Comparison of ENCODE assay signal across 8 cellular contexts in genomic region chr4:176065365-176066249, GRCh38. TPM values are rescaled to one million over a fixed set of nuclear protein-coding genes. Genes with fewer than 3 reads are reported as not detected.
DNase-seq lines count a peak whose midpoint lies in the region; ATAC-seq, FAIRE-seq and TF ChIP-seq lines count a peak whose summit lies in the region.

WDR17 (plus strand) TSS chr4:176065841; CDS start chr4:176111581, 45,740 bp downstream.

- no peaks in the 10 kb centered on the region for H3K36me3 Mint-ChIP-seq in CD4-positive, CD25-positive, alpha-beta regulatory T cell

- H4K20me1 ChIP-seq in H1 (replicated peaks in 1 of 2; ENCODE audit: control insufficient read depth in 1 of 2, insufficient read depth in 2 of 2, low read length in 2 of 2): no peaks in the 10 kb centered on the region

- no peaks in the 10 kb centered on the region for H3K79me1 ChIP-seq in H1 (ENCODE audit: low read depth, low read length)
- H3K79me1 ChIP-seq in mesendoderm (ENCODE audit: low read length): no peaks in the 10 kb centered on the region

- no peak for TF ChIP-seq EP300 in H1 (IDR thresholded peaks at IDR 0.05; ENCODE audit: borderline replicate concordance in 1 of 2, low read depth in 2 of 2, low read length in 2 of 2)

- no peak within 1 kb of the TSS; the same call in 1 of the 2 replicates for H3K18ac ChIP-seq in H1 (ENCODE audit: extremely low read depth, low read length)
- H3K18ac ChIP-seq in mesendoderm (ENCODE audit: low read length): no peak within 1 kb of the TSS

- H3K23ac ChIP-seq in H1 (ENCODE audit: insufficient read length) (no peak within 1 kb of the TSS), mesendoderm (ENCODE audit: low read length) (no peak within 1 kb of the TSS)

- H3K9ac ChIP-seq in H1 (replicated peaks in 1 of 4; ENCODE audit: extremely low read depth in 1 of 4, low read depth in 3 of 4, low read length in 3 of 4) (peak within 1 kb of the TSS; percentile 69 to 91 (median 78)), mesendoderm (ENCODE audit: low read length) (peak within 1 kb of the TSS; percentile 60)

- no peak within 1 kb of the TSS for H3K27ac ChIP-seq in CD4-positive, CD25-positive, alpha-beta regulatory T cell (ENCODE audit: insufficient read depth, low read length, poor library complexity, severe bottlenecking)
- peak within 1 kb of the TSS; percentile 45; the same call in 1 of the 2 replicates for H3K27ac ChIP-seq in H1 (ENCODE audit: low read depth, low read length)
- no peak within 1 kb of the TSS for H3K27ac ChIP-seq in mesendoderm (ENCODE audit: low read depth, low read length)

- H4K8ac ChIP-seq in H1 (ENCODE audit: extremely low read depth, insufficient read depth, low read length) (no peak within 1 kb of the TSS), mesendoderm (ENCODE audit: low read depth, low read length) (no peak within 1 kb of the TSS)

- no peak for TF ChIP-seq CTCF in H1 (IDR thresholded peaks at IDR 0.05; ENCODE audit: control extremely low read depth in 1 of 3, insufficient read depth in 1 of 3, low read depth in 1 of 3, low read length in 3 of 3)

- no peak within 1 kb of the TSS for H2BK20ac ChIP-seq in H1 (ENCODE audit: low read length)

- no peak within 1 kb of the TSS; the same call in 1 of the 2 replicates for H2BK12ac ChIP-seq in H1 (ENCODE audit: low read depth, low read length)

- peaks cover 9% of the 10 kb centered on the region for H3K4me1 ChIP-seq in CD4-positive, CD25-positive, alpha-beta regulatory T cell (ENCODE audit: control insufficient read depth, insufficient read depth, low read length, poor library complexity, severe bottlenecking)
- no peaks in the 10 kb centered on the region; a peak in 1 of 7 replicates for H3K4me1 ChIP-seq in H1 (replicated peaks in 1 of 4; ENCODE audit: control insufficient read depth in 3 of 4, insufficient read depth in 4 of 4, low read length in 3 of 4)
- H3K4me1 ChIP-seq in mesendoderm (ENCODE audit: control insufficient read depth, low read depth, low read length): no peaks in the 10 kb centered on the region

- peaks cover 10% of the 10 kb centered on the region for H3K27me3 ChIP-seq in CD4-positive, CD25-positive, alpha-beta regulatory T cell (ENCODE audit: control insufficient read depth, insufficient read depth, low read length)
- H3K27me3 ChIP-seq in H1 (replicated peaks in 1 of 4; ENCODE audit: control insufficient read depth in 3 of 4, extremely low read depth in 1 of 4, insufficient read depth in 3 of 4, low read length in 3 of 4) (no peaks in the 10 kb centered on the region), mesendoderm (ENCODE audit: insufficient read depth, low read length, poor library complexity) (no peaks in the 10 kb centered on the region)

- peaks cover 0 to 4% (median 0%) of the 10 kb centered on the region in 7 donors for H3K9me3 Mint-ChIP-seq in CD4-positive, CD25-positive, alpha-beta regulatory T cell

- no peaks in the 10 kb centered on the region for H3K9me3 ChIP-seq in CD4-positive, CD25-positive, alpha-beta regulatory T cell (ENCODE audit: control insufficient read depth in 2 of 2, low read length in 2 of 2)
- H3K9me3 ChIP-seq in H1 (ENCODE audit: insufficient read depth in 2 of 2, low read depth in 1 of 2, low read length in 1 of 2): no peaks in the 10 kb centered on the region

- WGBS in H1 (ENCODE audit: extremely low coverage in 1 of 2, insufficient coverage in 1 of 2, insufficient read length in 1 of 2, insufficient replicate concordance in 2 of 2, low coverage in 1 of 2, low lambda C conversion rate in 2 of 2, missing lambda C conversion rate in 1 of 2), 2 experiments: 3% methylated on average over 28 of the region's 56 CpGs; no CpG with 5 or more reads in 1 of the 2 experiments
- WGBS in mesendoderm (ENCODE audit: extremely low coverage, insufficient coverage, low lambda C conversion rate): no CpG with 5 or more reads among the region's 56 CpGs

- H3K79me2 ChIP-seq in H1 (ENCODE audit: control insufficient read depth in 1 of 2, insufficient read depth in 2 of 2, low read length in 2 of 2) (no peaks in the 10 kb centered on the region), mesendoderm (ENCODE audit: control insufficient read depth, insufficient read depth, low read length) (no peaks in the 10 kb centered on the region)

- peak within 1 kb of the TSS; percentile 98 for H2AFZ ChIP-seq in H1 (ENCODE audit: low read length)

- H4K5ac ChIP-seq in H1 (ENCODE audit: insufficient read length, low read depth, low read length) (peak within 1 kb of the TSS; percentile 70), mesendoderm (ENCODE audit: low read length) (no peak within 1 kb of the TSS)

- peak; percentile 96 for FAIRE-seq in H1 (lab: Jason Lieb, UNC)

- H3K27ac Mint-ChIP-seq in CD4-positive, CD25-positive, alpha-beta regulatory T cell: no peak within 1 kb of the TSS

- CTCF ChIA-PET in H1 (lab: Charles Lee; ENCODE audit: partially characterized antibody): interaction anchor here (0.6 kb wide), 1 partner anchor 248 kb away, joined by 3 read pairs; no protein-coding TSS in a partner anchor

- POLR2A ChIA-PET in H1 (lab: Charles Lee; ENCODE audit: partially characterized antibody): interaction anchor here (0.9 kb wide), 1 partner anchor 32 kb away, joined by 3 read pairs; no protein-coding TSS in a partner anchor

- H3K36me3 ChIP-seq in CD4-positive, CD25-positive, alpha-beta regulatory T cell (ENCODE audit: control insufficient read depth, insufficient read depth, low read length): no peaks in the 10 kb centered on the region
- H3K36me3 ChIP-seq in H1 (ENCODE audit: control insufficient read depth in 2 of 4, insufficient read depth in 4 of 4, low read length in 3 of 4) (no peaks in the 10 kb centered on the region), mesendoderm (ENCODE audit: control insufficient read depth, insufficient read depth, low read length) (no peaks in the 10 kb centered on the region)

- peak; percentile 89 to 92 for ATAC-seq in CD4-positive, CD25-positive, alpha-beta regulatory T cell (ENCODE audit: low read depth in 2 of 2)
- ATAC-seq in GM19467 (IDR thresholded peaks at IDR 0.05; ENCODE audit: unreplicated experiment): peak; percentile 100

- H3K14ac ChIP-seq in H1 (ENCODE audit: insufficient read length): no peak within 1 kb of the TSS

- H2BK15ac ChIP-seq in H1 (ENCODE audit: low read length): no peak within 1 kb of the TSS
- H2BK15ac ChIP-seq in mesendoderm (replicated peaks; ENCODE audit: low read depth): no peak within 1 kb of the TSS

- no peak within 1 kb of the TSS for H3K4ac ChIP-seq in H1 (replicated peaks; ENCODE audit: insufficient read length, low read depth, low read length)
- H3K4ac ChIP-seq in mesendoderm (ENCODE audit: low read depth, low read length): no peak within 1 kb of the TSS

- peak within 1 kb of the TSS; percentile 79 for H3K56ac ChIP-seq in H1 (replicated peaks; ENCODE audit: insufficient read length, low read depth, low read length)
- peak within 1 kb of the TSS; percentile 87 for H3K56ac ChIP-seq in mesendoderm (ENCODE audit: low read length)

- H2BK5ac ChIP-seq in H1 (ENCODE audit: low read depth, low read length) (peak within 1 kb of the TSS; percentile 66; the same call in 1 of the 2 replicates), mesendoderm (ENCODE audit: low read length) (no peak within 1 kb of the TSS)

- H2AK5ac ChIP-seq in H1 (ENCODE audit: low read depth, low read length): no peak within 1 kb of the TSS; the same call in 1 of the 2 replicates
- H2AK5ac ChIP-seq in mesendoderm (ENCODE audit: low read length): no peak within 1 kb of the TSS

- peaks cover 15% of the 10 kb centered on the region for H3K27me3 Mint-ChIP-seq in CD4-positive, CD25-positive, alpha-beta regulatory T cell

- no peak within 1 kb of the TSS for H2BK120ac ChIP-seq in H1 (replicated peaks; ENCODE audit: low read depth, low read length)
- H2BK120ac ChIP-seq in mesendoderm (ENCODE audit: low read depth, low read length): no peak within 1 kb of the TSS

- H4K91ac ChIP-seq in H1 (replicated peaks; ENCODE audit: insufficient read length, low read length): peak within 1 kb of the TSS; percentile 75

- DNase-seq in CD4-positive, CD25-positive, alpha-beta regulatory T cell: peak; percentile 37 to 82 (median 61)
- DNase-seq in HK-2 (ENCODE audit: unreplicated experiment): peak; percentile 94
- peak; percentile 70 for DNase-seq in NOMO-1 treated with DMSO at 0.1 percent for 48 hours (lab: John Stamatoyannopoulos, UW; ENCODE audit: unreplicated experiment)
- peak; percentile 28 to 61 (median 47) for DNase-seq in activated CD8-positive, alpha-beta memory T cell treated with anti-CD3 and anti-CD28 coated beads for 48 hours (ENCODE audit: low read depth in 2 of 3, low spot score in 2 of 3)
- peak; percentile 90 to 94 for DNase-seq in H1 (ENCODE audit: low read depth in 1 of 2, low spot score in 2 of 2)
- peak; percentile 99 for DNase-seq in mesendoderm
- DNase-seq in stimulated activated CD8-positive, alpha-beta memory T cell treated with anti-CD3 and anti-CD28 coated beads, Interleukin-12 subunit alpha, Interleukin-12 subunit beta, amount 100 ng/mL, for 24 hours (ENCODE audit: extremely low read depth): peak; percentile 48

- TF ChIP-seq POLR2A in H1 (IDR thresholded peaks at IDR 0.05; ENCODE audit: control extremely low read depth in 1 of 2, low read depth in 2 of 2, low read length in 2 of 2): 0 out of 3 replicates have a peak, but pooled peaks of 1 of the 2 experiments have one; percentile 15

- H3K4me2 ChIP-seq in H1 (ENCODE audit: insufficient read depth in 1 of 2, low read depth in 2 of 2, low read length in 2 of 2) (peak within 1 kb of the TSS; percentile 91 to 92), mesendoderm (ENCODE audit: low read length) (peak within 1 kb of the TSS; percentile 86)

- H3K23me2 ChIP-seq in H1 (ENCODE audit: low read depth, low read length): peaks cover 4% of the 10 kb centered on the region

- peak within 1 kb of the TSS; percentile 51 for H3K4me3 ChIP-seq in CD4-positive, CD25-positive, alpha-beta regulatory T cell (ENCODE audit: low read depth, low read length)
- H3K4me3 ChIP-seq in H1 (ENCODE audit: extremely low read depth in 1 of 4, insufficient read depth in 2 of 4, low read depth in 3 of 4, low read length in 4 of 4) (peak within 1 kb of the TSS; percentile 71 to 92 (median 81)), mesendoderm (ENCODE audit: low read length) (peak within 1 kb of the TSS; percentile 69)

- peak in 1 of 2 experiments; percentile 18; a peak in 2 of 4 replicates for TF ChIP-seq RAD21 in H1 (IDR thresholded peaks at IDR 0.05 in 1 of 2, conservative IDR thresholded peaks at IDR 0.05 in 1 of 2; ENCODE audit: low read depth in 2 of 2, low read length in 2 of 2)

- peak within 1 kb of the TSS; percentile 77 to 88 (median 86) for H3K4me3 Mint-ChIP-seq in CD4-positive, CD25-positive, alpha-beta regulatory T cell

- H3K4me1 Mint-ChIP-seq in CD4-positive, CD25-positive, alpha-beta regulatory T cell: peaks cover 4 to 13% (median 6%) of the 10 kb centered on the region in 4 donors

RNA-seq across cellular contexts. Expression of gene WDR17, which starts in this region (rescaled TPM):
- total RNA-seq in CD4-positive, CD25-positive, alpha-beta regulatory T cell: 0.22 TPM
- under 1 TPM in 1 of 4 donors, not detected in 3; 0.05 TPM for polyA plus RNA-seq in CD4-positive, CD25-positive, alpha-beta regulatory T cell
- total RNA-seq in H1 (2021; fragmentation: NEBNext Ultra II Directional; extraction: Animal tissue kit (Norgen Biotek cat#: 25700)): 3.3 and 3.4 TPM in 2 replicates
- 1.4 TPM in 2 replicates for polyA plus RNA-seq in H1 (2011; rRNA removed)
- 2.6 TPM for polyA plus RNA-seq in H1 (2011; cell fraction: cytosol; rRNA removed)
- 3.8 TPM for polyA plus RNA-seq in H1 (2011; cell fraction: nucleus; rRNA removed)
- polyA plus RNA-seq in H1 (2012, experiment 1 of 2): 1.8 to 3.4 TPM (median 2.5 TPM) in 4 replicates
- 0.35 TPM for polyA plus RNA-seq in H1 (2012, experiment 2 of 2)
- polyA plus RNA-seq in H1 (2013, experiment 1 of 2): 2.3 TPM
- polyA plus RNA-seq in H1 (2013, experiment 2 of 2): 1.8 TPM
- polyA minus RNA-seq in H1 (2011; rRNA and poly(A)+ RNA removed): 2.9 and 10.0 TPM in 2 replicates
- 1.6 TPM for polyA minus RNA-seq in H1 (2011; cell fraction: cytosol; rRNA and poly(A)+ RNA removed)
- polyA minus RNA-seq in H1 (2011; cell fraction: nucleus; rRNA and poly(A)+ RNA removed): 7.5 TPM
- polyA plus RNA-seq in mesendoderm (2013, experiment 1 of 2): 0.81 TPM
- 0.94 TPM for polyA plus RNA-seq in mesendoderm (2013, experiment 2 of 2)

Comparison
In these comparisons a context has a peak if more than half of its experiments do, and no peak if none do; other contexts are left out.
1. Peak in DNase-seq, ATAC-seq and H3K4me3 ChIP-seq in CD4-positive, CD25-positive, alpha-beta regulatory T cell; RNA of the gene not detected or under 1 TPM.
2. DNase-seq: peak in every context shown above with its lines; median percentile 99 in mesendoderm; 94 in HK-2; 92 in H1; 70 in NOMO-1 treated with DMSO at 0.1 percent for 48 hours; 61 in CD4-positive, CD25-positive, alpha-beta regulatory T cell; 48 in stimulated activated CD8-positive, alpha-beta memory T cell treated with anti-CD3 and anti-CD28 coated beads, Interleukin-12 subunit alpha, Interleukin-12 subunit beta, amount 100 ng/mL, for 24 hours; 47 in activated CD8-positive, alpha-beta memory T cell treated with anti-CD3 and anti-CD28 coated beads for 48 hours.